16 cellular contexts compared by ENCODE assay signal in genomic region chr2:96917008-96917575, GRCh38. TPM values are rescaled to one million over a fixed set of nuclear protein-coding genes. Genes with fewer than 3 reads are reported as not detected.
DNase-seq lines count a peak whose midpoint lies in the region; ATAC-seq and TF ChIP-seq lines count a peak whose summit lies in the region.
"Had no signal": no experiment of that assay in that cellular context is flagged by ENCODE, and none has a peak within 500 bp of the region (broad histone marks: within the 10 kb centered on the region; RNA-seq: fewer than 3 reads in every experiment).

No MANE protein-coding gene starts in this region.

- H3K27me3 ChIP-seq in CD4-positive, alpha-beta T cell (ENCODE audit: control insufficient read depth, insufficient read depth, low read length), result no peaks in the 10 kb centered on the region

- H3K4me1 Mint-ChIP-seq in CD4-positive, alpha-beta T cell (ENCODE audit: low read depth), result peaks cover 80% of the 10 kb centered on the region
- peaks cover 34% of the 10 kb centered on the region for H3K4me1 Mint-ChIP-seq in MCF 10A (ENCODE audit: insufficient read depth, unreplicated experiment)

- POLR2A ChIA-PET in CD4-positive, alpha-beta T cell (lab: Charles Lee), result interaction anchor here (1.2 to 1.9 kb wide), 5 partner anchors 11 to 59 kb away, joined by 3 to 8 read pairs (median 3); partner anchors contain the start of gene ANKRD39
- POLR2A ChIA-PET in MCF 10A (lab: Yijun Ruan, JAX), result interaction anchor here (0.7 to 1.8 kb wide), 6 partner anchors 11 to 61 kb away, joined by 3 to 7 read pairs (median 5); partner anchors contain the start of gene ANKRD39

- H3K4me3 Mint-ChIP-seq in CD4-positive, alpha-beta T cell, result peak overlapping the region; percentile 16
- peak overlapping the region; percentile 63 for H3K4me3 Mint-ChIP-seq in MCF 10A (ENCODE audit: unreplicated experiment)
- H3K4me3 Mint-ChIP-seq: activated CD8-positive, alpha-beta T cell treated with anti-CD3 and anti-CD28 coated beads for 36 hours; H9; natural killer cell treated with Interleukin-12 subunit alpha and Interleukin-12 subunit beta and Interleukin-15 and Interleukin-18, amount 100 ng/mL, for 72 hours had no signal

- no peak overlapping the region for H3K27ac ChIP-seq in CD4-positive, alpha-beta T cell (ENCODE audit: low read depth, low read length)
- H3K27ac ChIP-seq: PC-9 had no signal

- CTCF ChIA-PET in CD4-positive, alpha-beta T cell (lab: Charles Lee), result no interaction called here
- CTCF ChIA-PET in MCF 10A (lab: Yijun Ruan, JAX), result interaction anchor here (0.6 to 2.0 kb wide), 11 partner anchors 10 to 1166 kb away, joined by 3 to 12 read pairs (median 4); partner anchors contain the start of genes ANKRD36 and ANKRD39

- no peaks in the 10 kb centered on the region for H3K4me1 ChIP-seq in mucosa of descending colon (ENCODE audit: low read depth)

- no peaks in the 10 kb centered on the region for H3K27me3 Mint-ChIP-seq in CD4-positive, alpha-beta T cell
- H3K27me3 Mint-ChIP-seq in MCF 10A (ENCODE audit: insufficient read depth, unreplicated experiment), result peaks cover 18% of the 10 kb centered on the region
- H3K27me3 Mint-ChIP-seq: activated CD8-positive, alpha-beta T cell treated with anti-CD3 and anti-CD28 coated beads for 36 hours; natural killer cell treated with Interleukin-12 subunit alpha and Interleukin-12 subunit beta and Interleukin-15 and Interleukin-18, amount 100 ng/mL, for 72 hours had no signal

- TF ChIP-seq CTCF in CD4-positive, alpha-beta T cell (IDR thresholded peaks at IDR 0.05), result no peak
- no peak for TF ChIP-seq CTCF in MCF 10A (IDR thresholded peaks at IDR 0.05; ENCODE audit: unreplicated experiment)
- TF ChIP-seq CTCF in mucosa of descending colon (IDR thresholded peaks at IDR 0.05), result no peak
- no peak for TF ChIP-seq CTCF in GM20000 (IDR thresholded peaks at IDR 0.05; ENCODE audit: extremely low read depth, missing control alignments)

- H3K36me3 ChIP-seq in mucosa of descending colon (ENCODE audit: low read depth), result no peaks in the 10 kb centered on the region

- no peaks in the 10 kb centered on the region for H3K9me3 Mint-ChIP-seq in CD4-positive, alpha-beta T cell
- H3K9me3 Mint-ChIP-seq in MCF 10A (ENCODE audit: unreplicated experiment), result no peaks in the 10 kb centered on the region
- H3K9me3 Mint-ChIP-seq: H9; natural killer cell treated with Interleukin-12 subunit alpha and Interleukin-12 subunit beta and Interleukin-15 and Interleukin-18, amount 100 ng/mL, for 72 hours had no signal

- intact Hi-C loops in CD4-positive, alpha-beta T cell (cut with DNase I, micrococcal nuclease), result no loop called here
- intact Hi-C loops in MCF 10A (cut with micrococcal nuclease) (loop anchor here (2.0 kb wide), 1 partner anchor 48 kb away; no protein-coding TSS in a partner anchor), mucosa of descending colon (cut with DNase I, micrococcal nuclease) (no loop called here)

- no peak for DNase-seq in CD4-positive, alpha-beta T cell
- peak; percentile 82 for DNase-seq in NCI-H146 (lab: John Stamatoyannopoulos, UW)
- peak; percentile 84 for DNase-seq in MCF 10A (ENCODE audit: unreplicated experiment)
- peak; percentile 62 to 71 (median 70) for DNase-seq in mucosa of descending colon
- no peak for DNase-seq in dedifferentiated amniotic fluid mesenchymal stem cell (ENCODE audit: extremely low spot score)
- no peak for DNase-seq in COR-L47 (lab: John Stamatoyannopoulos, UW)
- no peak for DNase-seq in GM20000 (ENCODE audit: low spot score)
- DNase-seq: activated CD8-positive, alpha-beta T cell treated with anti-CD3 and anti-CD28 coated beads for 36 hours; Caco-2; NCI-H1694 treated with DMSO at 0.1 percent for 48 hours; NCI-H526; PC-9; SW 1271 had no signal

- BruUV-seq in MCF 10A (replicated peaks; lab: Mats Ljungman, UMichigan), result no TSS peak

- no peak for ATAC-seq in CD4-positive, alpha-beta T cell (ENCODE audit: poor library complexity)
- ATAC-seq in mucosa of descending colon (peak; percentile 80), HG03097 (IDR thresholded peaks at IDR 0.05; ENCODE audit: low FRiP score, unreplicated experiment) (no peak)
- ATAC-seq: activated CD8-positive, alpha-beta T cell treated with anti-CD3 and anti-CD28 coated beads for 36 hours; natural killer cell treated with Interleukin-12 subunit alpha and Interleukin-12 subunit beta and Interleukin-15 and Interleukin-18, amount 100 ng/mL, for 72 hours had no signal

- H3K36me3 Mint-ChIP-seq in CD4-positive, alpha-beta T cell (ENCODE audit: low read depth), result peaks cover 25% of the 10 kb centered on the region
- H3K36me3 Mint-ChIP-seq in MCF 10A (ENCODE audit: insufficient read depth, unreplicated experiment), result no peaks in the 10 kb centered on the region
- H3K36me3 Mint-ChIP-seq: natural killer cell treated with Interleukin-12 subunit alpha and Interleukin-12 subunit beta and Interleukin-15 and Interleukin-18, amount 100 ng/mL, for 72 hours had no signal

- no peak overlapping the region for H3K4me3 ChIP-seq in mucosa of descending colon
- H3K4me3 ChIP-seq: PC-9 had no signal

- peaks cover 16% of the 10 kb centered on the region for H3K9me3 ChIP-seq in CD4-positive, alpha-beta T cell (ENCODE audit: control insufficient read depth, low read length)
- no peaks in the 10 kb centered on the region for H3K9me3 ChIP-seq in mucosa of descending colon
- H3K9me3 ChIP-seq: Caco-2 had no signal

- H3K27ac Mint-ChIP-seq in CD4-positive, alpha-beta T cell, result peak overlapping the region; percentile 65
- H3K27ac Mint-ChIP-seq in MCF 10A (ENCODE audit: low read depth, unreplicated experiment), result peak overlapping the region; percentile 15
- H3K27ac Mint-ChIP-seq: activated CD8-positive, alpha-beta T cell treated with anti-CD3 and anti-CD28 coated beads for 36 hours; natural killer cell treated with Interleukin-12 subunit alpha and Interleukin-12 subunit beta and Interleukin-15 and Interleukin-18, amount 100 ng/mL, for 72 hours had no signal

RNA-seq across cellular contexts. Expression of gene SEMA4C, which starts 47.2 kb away (rescaled TPM):
- 10 to 100 TPM; 55.8 to 56.8 TPM for total RNA-seq in CD4-positive, alpha-beta T cell
- 16.3 and 22.6 TPM in 2 replicates for total RNA-seq in MCF 10A (2022)
- 10 to 100 TPM; 14.4 to 83.8 (median 17.5) TPM for total RNA-seq in mucosa of descending colon

RNA-seq across cellular contexts. Expression of gene ANKRD39, which starts 59.3 kb away (rescaled TPM):
- 10 to 100 TPM; 17.2 to 18.3 TPM for total RNA-seq in CD4-positive, alpha-beta T cell
- total RNA-seq in MCF 10A (2022), result 14.0 and 17.6 TPM in 2 replicates
- total RNA-seq in mucosa of descending colon, result 10 to 100 TPM; 11.2 to 14.1 (median 12.2) TPM

Comparison
In these comparisons a context has a peak if more than half of its experiments do, and no peak if none do; other contexts are left out.
1. DNase-seq: peak in NCI-H146 (single experiment), MCF 10A (single experiment) and mucosa of descending colon (3 of 3); none in CD4-positive, alpha-beta T cell (0 of 10), dedifferentiated amniotic fluid mesenchymal stem cell (single experiment), COR-L47 (single experiment) and GM20000 (single experiment).